In genomic region chr13:101707659-101708058, GRCh38 we compare ENCODE assay signal across 27 cellular contexts.
"Had no signal": no experiment of that assay in that cellular context is flagged by ENCODE, and none has a peak within 500 bp of the region (broad histone marks: within the 10 kb centered on the region; RNA-seq: fewer than 3 reads in every experiment).

No MANE protein-coding gene starts in this region.

- H3K4me3 ChIP-seq: MG63, SK-N-MC had no signal

- H3K4me1 Mint-ChIP-seq: activated B cell treated with CpG ODN at 0.5 μM for 24 hours, brain had no signal

- H3K9me3 Mint-ChIP-seq: activated B cell treated with CpG ODN at 0.5 μM for 24 hours; activated CD4-positive, alpha-beta memory T cell treated with anti-CD3 and anti-CD28 coated beads for 36 hours; activated CD4-positive, alpha-beta T cell treated with anti-CD3 and anti-CD28 coated beads, Interleukin-2, amount 10 ng/mL, durations not matched to agents 24 days and 14 days; activated naive CD4-positive, alpha-beta T cell treated with anti-CD3 and anti-CD28 coated beads for 36 hours; activated T-cell treated with anti-CD3 and anti-CD28 coated beads, Interleukin-2, amount 50 U/mL, for 4 hours; activated T-helper 17 cell treated with anti-CD3 and anti-CD28 coated beads, Interleukin-2, amount 50 U/mL, for 72 hours; T-cell had no signal

- H3K4me3 Mint-ChIP-seq: activated B cell treated with CpG ODN at 0.5 μM for 24 hours; activated CD4-positive, alpha-beta memory T cell treated with anti-CD3 and anti-CD28 coated beads for 36 hours; activated CD4-positive, alpha-beta T cell treated with anti-CD3 and anti-CD28 coated beads, Interleukin-2, amount 10 ng/mL, durations not matched to agents 24 days and 14 days; activated naive CD4-positive, alpha-beta T cell treated with anti-CD3 and anti-CD28 coated beads for 36 hours; activated naive CD8-positive, alpha-beta T cell; activated T-cell treated with anti-CD3 and anti-CD28 coated beads, Interleukin-2, amount 50 U/mL, for 4 hours; activated T-helper 17 cell treated with anti-CD3 and anti-CD28 coated beads, Interleukin-2, amount 50 U/mL, for 72 hours; brain; T-cell had no signal

- H3K9me3 ChIP-seq: MG63 had no signal

- H3K27me3 Mint-ChIP-seq: activated B cell treated with CpG ODN at 0.5 μM for 24 hours; activated CD4-positive, alpha-beta T cell treated with anti-CD3 and anti-CD28 coated beads, Interleukin-2, amount 10 ng/mL, durations not matched to agents 24 days and 14 days had no signal

- DNase-seq: activated B cell treated with CpG ODN at 0.5 μM for 24 hours; activated CD4-positive, alpha-beta memory T cell treated with anti-CD3 and anti-CD28 coated beads for 36 hours; activated CD4-positive, alpha-beta T cell treated with anti-CD3 and anti-CD28 coated beads for 1 hour; activated CD4-positive, alpha-beta T cell treated with anti-CD3 and anti-CD28 coated beads, Interleukin-2, amount 10 ng/mL, durations not matched to agents 24 days and 14 days; activated CD8-positive, alpha-beta memory T cell treated with anti-CD3 and anti-CD28 coated beads for 24 hours; activated gamma-delta T cell; activated naive CD4-positive, alpha-beta T cell treated with anti-CD3 and anti-CD28 coated beads for 36 hours; activated T-cell treated with anti-CD3 and anti-CD28 coated beads, Interleukin-2, amount 50 U/mL, for 4 hours; amygdala; MG63; MV-4-11; NCI-H1092 treated with DMSO at 0.1 percent for 48 hours; NCI-H1417 treated with DMSO at 0.1 percent for 48 hours; NCI-H1694; NCI-H2029; NCI-H2107; NCI-H2171 treated with DMSO at 0.1 percent for 48 hours; NCI-H226; NCI-H526; NCI-H774; T-cell; T-helper 2 cell; T1000 had no signal

- ATAC-seq: activated T-cell treated with anti-CD3 and anti-CD28 coated beads, Interleukin-2, amount 50 U/mL, for 4 hours; activated T-helper 17 cell treated with anti-CD3 and anti-CD28 coated beads, Interleukin-2, amount 50 U/mL, for 72 hours; T-cell had no signal

- H3K27me3 ChIP-seq: MG63 had no signal

- H3K36me3 Mint-ChIP-seq: activated CD4-positive, alpha-beta memory T cell treated with anti-CD3 and anti-CD28 coated beads for 36 hours; activated naive CD8-positive, alpha-beta T cell; brain; T-cell had no signal

- H3K36me3 ChIP-seq: MG63 had no signal

- H3K27ac Mint-ChIP-seq: activated B cell treated with CpG ODN at 0.5 μM for 24 hours; activated CD4-positive, alpha-beta memory T cell treated with anti-CD3 and anti-CD28 coated beads for 36 hours; activated CD4-positive, alpha-beta T cell treated with anti-CD3 and anti-CD28 coated beads, Interleukin-2, amount 10 ng/mL, durations not matched to agents 24 days and 14 days; activated naive CD4-positive, alpha-beta T cell treated with anti-CD3 and anti-CD28 coated beads for 36 hours; activated naive CD8-positive, alpha-beta T cell; activated T-helper 17 cell treated with anti-CD3 and anti-CD28 coated beads, Interleukin-2, amount 50 U/mL, for 72 hours; T-cell had no signal

- H3K27ac ChIP-seq: SK-N-MC had no signal
